Comparison of ENCODE assay signal across 17 cellular contexts in the genomic region with DNA sequence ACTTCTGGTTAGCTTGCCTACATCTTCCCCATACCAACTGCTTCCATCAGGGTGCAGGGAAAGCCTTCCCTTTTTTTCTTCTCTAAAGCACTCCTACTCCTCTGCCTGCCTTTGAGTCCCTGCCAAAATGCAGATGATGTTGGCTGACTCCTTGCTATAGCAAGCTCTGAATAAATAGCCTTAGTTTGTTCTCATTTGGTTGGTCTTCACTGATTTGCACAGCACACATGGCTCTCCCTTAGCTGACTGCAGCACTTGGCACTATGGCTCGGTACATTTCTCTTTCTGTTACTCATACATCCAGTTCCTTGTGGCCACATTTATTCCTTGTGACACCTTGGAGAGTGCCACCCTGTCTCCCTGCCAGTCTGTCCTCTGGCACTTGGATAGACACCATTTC.
DNase-seq lines count a peak whose midpoint lies in the region; ATAC-seq and TF ChIP-seq lines count a peak whose summit lies in the region.
"Had no signal": no experiment of that assay in that cellular context is flagged by ENCODE, and none has a peak within 500 bp of the region (broad histone marks: within the 10 kb centered on the region; RNA-seq: fewer than 3 reads in every experiment).

No MANE protein-coding gene starts in this region.

- no peaks in the 10 kb centered on the region for H3K36me3 ChIP-seq in Karpas-422 (ENCODE audit: insufficient read depth, low read length)
- H3K36me3 ChIP-seq: pancreas, suprapubic skin had no signal

- no peaks in the 10 kb centered on the region for H3K79me2 ChIP-seq in Karpas-422 (ENCODE audit: low read length)

- DNase-seq in Ammon's horn (ENCODE audit: low spot score): peak; percentile 88
- peak; percentile 1 for DNase-seq in NCI-H2029 treated with DMSO at 0.1 percent for 48 hours (lab: John Stamatoyannopoulos, UW)
- no peak for DNase-seq in neural crest cell (ENCODE audit: low read depth, low spot score)
- no peak for DNase-seq in NCI-H82 treated with DMSO at 0.1 percent for 48 hours (lab: John Stamatoyannopoulos, UW; ENCODE audit: unreplicated experiment)
- no peak for DNase-seq in Karpas-422
- no peak for DNase-seq in EL
- DNase-seq: activated CD4-positive, alpha-beta T cell treated with anti-CD3 and anti-CD28 coated beads for 48 hours; activated T-cell treated with anti-CD3 and anti-CD28 coated beads, Interleukin-2, amount 50 U/mL, for 1 hour; effector memory CD4-positive, alpha-beta T cell; H7; immature natural killer cell; pancreas; SHP77 treated with DMSO at 0.1 percent for 48 hours had no signal

- no peak for ATAC-seq in GM19035 (IDR thresholded peaks at IDR 0.05; ENCODE audit: unreplicated experiment)
- ATAC-seq: pancreas had no signal

- H3K9me3 Mint-ChIP-seq in neural crest cell: peaks cover 2% of the 10 kb centered on the region
- H3K9me3 Mint-ChIP-seq: T-helper 2 cell treated with Interferon-gamma antibody and Interleukin-4, amounts not matched to agents 5 μg/mL and 100 μg/mL, for 36 hours had no signal

- H3K4me3 ChIP-seq in Karpas-422 (ENCODE audit: low read length): no peak overlapping the region
- H3K4me3 ChIP-seq: pancreas, suprapubic skin had no signal

- H3K36me3 Mint-ChIP-seq in neural crest cell (ENCODE audit: low read depth): no peaks in the 10 kb centered on the region
- H3K36me3 Mint-ChIP-seq: immature natural killer cell had no signal

- H3K4me1 Mint-ChIP-seq in neural crest cell: no peaks in the 10 kb centered on the region
- H3K4me1 Mint-ChIP-seq: immature natural killer cell had no signal

- no peaks in the 10 kb centered on the region for H3K9me2 ChIP-seq in Karpas-422 (replicated peaks; ENCODE audit: insufficient read depth, low read length)

- H3K4me2 ChIP-seq in Karpas-422 (ENCODE audit: low read depth, low read length, poor library complexity, severe bottlenecking): no peak overlapping the region

- H3K27me3 ChIP-seq in Karpas-422 (ENCODE audit: low read length): no peaks in the 10 kb centered on the region
- H3K27me3 ChIP-seq: pancreas, suprapubic skin had no signal

- no peak overlapping the region for H3K4me3 Mint-ChIP-seq in neural crest cell
- H3K4me3 Mint-ChIP-seq: immature natural killer cell; T-helper 2 cell treated with Interferon-gamma antibody and Interleukin-4, amounts not matched to agents 5 μg/mL and 100 μg/mL, for 36 hours had no signal

- no peaks in the 10 kb centered on the region for H3K4me1 ChIP-seq in Karpas-422 (ENCODE audit: low read length)
- H3K4me1 ChIP-seq: pancreas, suprapubic skin had no signal

- no peak overlapping the region for H3K9ac ChIP-seq in Karpas-422 (ENCODE audit: low read length)

- H2AFZ ChIP-seq in Karpas-422 (ENCODE audit: low read length): no peak overlapping the region

- H3K9me3 ChIP-seq in Karpas-422 (ENCODE audit: low read length): no peaks in the 10 kb centered on the region
- H3K9me3 ChIP-seq: pancreas had no signal

- H3K27ac Mint-ChIP-seq in neural crest cell (ENCODE audit: unreplicated experiment): peak overlapping the region; percentile 64
- H3K27ac Mint-ChIP-seq: immature natural killer cell; T-helper 2 cell treated with Interferon-gamma antibody and Interleukin-4, amounts not matched to agents 5 μg/mL and 100 μg/mL, for 36 hours had no signal

- H3K27ac ChIP-seq in cingulate gyrus (ENCODE audit: low read depth, low read length): peak overlapping the region; percentile 87
- no peak overlapping the region for H3K27ac ChIP-seq in Karpas-422 (ENCODE audit: low read length)
- H3K27ac ChIP-seq: pancreas, suprapubic skin had no signal

- TF ChIP-seq CTCF in neural crest cell (conservative IDR thresholded peaks at IDR 0.05): no peak

- H4K20me1 ChIP-seq in Karpas-422 (ENCODE audit: insufficient read depth, low read depth, low read length): no peaks in the 10 kb centered on the region

- H3K27me3 Mint-ChIP-seq in neural crest cell (ENCODE audit: low read depth): no peaks in the 10 kb centered on the region

Comparison
In these comparisons a context has a peak if more than half of its experiments do, and no peak if none do; other contexts are left out.
1. DNase-seq: peak in Ammon's horn (single experiment) and NCI-H2029 treated with DMSO at 0.1 percent for 48 hours (single experiment); none in neural crest cell (single experiment), NCI-H82 treated with DMSO at 0.1 percent for 48 hours (single experiment), Karpas-422 (single experiment) and EL (single experiment).